In genomic region chr12:53078425-53079225, GRCh38 we compare ENCODE assay signal across 8 cellular contexts. TPM values are rescaled to one million over a fixed set of nuclear protein-coding genes. Genes with fewer than 3 reads are reported as not detected.
DNase-seq lines count a peak whose midpoint lies in the region; ATAC-seq, FAIRE-seq and TF ChIP-seq lines count a peak whose summit lies in the region.

No MANE protein-coding gene starts in this region.

- peaks cover 0 to 36% of the 10 kb centered on the region in 2 donors for H3K4me1 ChIP-seq in right atrium auricular region

- no peaks in the 10 kb centered on the region for H3K27me3 Mint-ChIP-seq in activated T-helper 17 cell treated with anti-CD3 and anti-CD28 coated beads, Interleukin-2, amount 50 U/mL, for 72 hours

- TF ChIP-seq CTCF in LNCaP clone FGC (IDR thresholded peaks at IDR 0.05; ENCODE audit: control insufficient read depth, extremely low read depth, insufficient read depth) (no peak), right atrium auricular region (IDR thresholded peaks at IDR 0.05) (no peak), D721Med (IDR thresholded peaks at IDR 0.05; ENCODE audit: insufficient read depth, missing control alignments) (no peak)

- no peaks in the 10 kb centered on the region for H3K9me3 ChIP-seq in right atrium auricular region

- DNase-seq in COR-L47 (lab: John Stamatoyannopoulos, UW) (peak; percentile 58), LNCaP clone FGC (ENCODE audit: low read depth) (no peak), right atrium auricular region (ENCODE audit: low spot score) (no peak), D721Med (ENCODE audit: insufficient read length, low spot score) (no peak), retina (no peak)

- peak overlapping the region; percentile 84 for H3K4me3 Mint-ChIP-seq in activated T-helper 17 cell treated with anti-CD3 and anti-CD28 coated beads, Interleukin-2, amount 50 U/mL, for 72 hours

- peak overlapping the region; percentile 92 to 94 for H3K27ac ChIP-seq in right atrium auricular region
- peak overlapping the region; percentile 65 to 98 (median 90) for H3K27ac ChIP-seq in skin epidermis

- H3K27ac Mint-ChIP-seq in activated T-helper 17 cell treated with anti-CD3 and anti-CD28 coated beads, Interleukin-2, amount 50 U/mL, for 72 hours = peak overlapping the region; percentile 97

- H3K27me3 ChIP-seq in right atrium auricular region = no peaks in the 10 kb centered on the region

- peaks cover 33% of the 10 kb centered on the region for H3K36me3 ChIP-seq in right atrium auricular region

- no peaks in the 10 kb centered on the region for H3K9me3 Mint-ChIP-seq in activated T-helper 17 cell treated with anti-CD3 and anti-CD28 coated beads, Interleukin-2, amount 50 U/mL, for 72 hours

- peaks cover 42% of the 10 kb centered on the region for H3K36me3 Mint-ChIP-seq in activated T-helper 17 cell treated with anti-CD3 and anti-CD28 coated beads, Interleukin-2, amount 50 U/mL, for 72 hours (ENCODE audit: low read depth)

- H3K4me3 ChIP-seq in LNCaP clone FGC (ENCODE audit: low read depth, low read length) (peak overlapping the region; percentile 64), right atrium auricular region (peak overlapping the region; percentile 71 to 72), skin epidermis (peak overlapping the region; percentile 46 to 78 (median 69))

- peak; percentile 9 for ATAC-seq in GM21423 (IDR thresholded peaks at IDR 0.05; ENCODE audit: unreplicated experiment)
- ATAC-seq in activated T-helper 17 cell treated with anti-CD3 and anti-CD28 coated beads, Interleukin-2, amount 50 U/mL, for 72 hours (replicated peaks) = peak; percentile 16

- H3K4me1 Mint-ChIP-seq in activated T-helper 17 cell treated with anti-CD3 and anti-CD28 coated beads, Interleukin-2, amount 50 U/mL, for 72 hours = peaks cover 33% of the 10 kb centered on the region

- FAIRE-seq in D721Med (lab: Jason Lieb, UNC) = no peak

RNA-seq across cellular contexts. Expression of gene SPRYD3, which starts 0.6 kb away (rescaled TPM):
- total RNA-seq in activated T-helper 17 cell treated with anti-CD3 and anti-CD28 coated beads, Interleukin-2, amount 50 U/mL, for 72 hours = 10 to 100 TPM; 25.4 to 28.8 TPM
- total RNA-seq in right atrium auricular region = 10 to 100 TPM; 33.5 to 64.5 TPM

RNA-seq across cellular contexts. Expression of gene IGFBP6, which starts 18.8 kb away (rescaled TPM):
- total RNA-seq in activated T-helper 17 cell treated with anti-CD3 and anti-CD28 coated beads, Interleukin-2, amount 50 U/mL, for 72 hours = 1 to 10 TPM in 1 of 2 donors, under 1 TPM in 1; 0.45 to 6.0 TPM
- 100 to 1,000 TPM in 1 of 2 donors, 10 to 100 TPM in 1; 99.0 to 358 TPM for total RNA-seq in right atrium auricular region

RNA-seq across cellular contexts. Expression of gene SOAT2, which starts 24.7 kb away (rescaled TPM):
- 1 to 10 TPM in 1 of 2 donors, under 1 TPM in 1; 0.28 to 1.1 TPM for total RNA-seq in activated T-helper 17 cell treated with anti-CD3 and anti-CD28 coated beads, Interleukin-2, amount 50 U/mL, for 72 hours
- total RNA-seq in right atrium auricular region = not detected

RNA-seq across cellular contexts. Expression of gene TNS2, which starts 28.8 kb away (rescaled TPM):
- 1 to 10 TPM in 1 of 2 donors, under 1 TPM in 1; 0.69 to 4.6 TPM for total RNA-seq in activated T-helper 17 cell treated with anti-CD3 and anti-CD28 coated beads, Interleukin-2, amount 50 U/mL, for 72 hours
- total RNA-seq in right atrium auricular region = 100 to 1,000 TPM in 1 of 2 donors, 10 to 100 TPM in 1; 76.2 to 153 TPM

Comparison
In these comparisons a context has a peak if more than half of its experiments do, and no peak if none do; other contexts are left out.
1. RNA of gene IGFBP6, which starts 18.8 kb away (total RNA-seq): 99.0 to 358 TPM in right atrium auricular region; 0.45 to 6.0 TPM in activated T-helper 17 cell treated with anti-CD3 and anti-CD28 coated beads, Interleukin-2, amount 50 U/mL, for 72 hours; every median in the first group is over 10 times any median in the second.
2. Peak in every context shown above with its lines, with median percentiles within 50 percentile points of each other: H3K4me3 ChIP-seq.